In the genomic region with DNA sequence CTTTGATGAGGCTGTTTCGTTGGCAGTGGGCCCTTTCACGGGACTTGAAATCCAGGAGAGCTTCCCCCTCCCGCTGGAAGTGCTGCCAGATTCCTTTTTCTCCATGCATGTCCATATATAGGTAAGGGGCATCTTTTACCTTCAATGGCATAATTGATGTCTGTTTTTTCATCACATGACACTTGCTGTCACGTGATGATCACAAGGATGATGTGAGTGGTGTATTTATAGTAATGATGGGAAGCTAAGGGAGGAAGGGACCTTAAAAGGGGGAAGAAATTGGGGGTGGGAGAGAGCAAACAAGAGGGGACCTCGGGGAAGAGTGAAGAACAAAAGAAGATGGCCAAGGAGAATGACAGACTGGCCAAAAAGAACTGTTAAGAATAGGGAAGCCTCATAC, we compare ENCODE assay signal across 20 cellular contexts. TPM values are rescaled to one million over a fixed set of nuclear protein-coding genes. Genes with fewer than 3 reads are reported as not detected.
DNase-seq lines count a peak whose midpoint lies in the region; ATAC-seq, FAIRE-seq and TF ChIP-seq lines count a peak whose summit lies in the region.
"Had no signal": no experiment of that assay in that cellular context is flagged by ENCODE, and none has a peak within 500 bp of the region (broad histone marks: within the 10 kb centered on the region; RNA-seq: fewer than 3 reads in every experiment).

No MANE protein-coding gene starts in this region.

- no peaks in the 10 kb centered on the region for H4K20me1 ChIP-seq in GM12878 (ENCODE audit: control insufficient read depth, insufficient read depth)

- no peak for FAIRE-seq in GM12878 (lab: Jason Lieb, UNC)
- FAIRE-seq: A204.1, GM12891, GM19239, H54 had no signal

- intact Hi-C loops in GM12878 (cut with micrococcal nuclease; ENCODE audit: unreplicated experiment) (no loop called here), thyroid gland (cut with DNase I) (no loop called here)

- no peak for ATAC-seq in GM12878

- H3K4me1 ChIP-seq in GM12878 (ENCODE audit: control insufficient read depth, insufficient read depth, low read length) (no peaks in the 10 kb centered on the region), thyroid gland (peaks cover 8 to 9% of the 10 kb centered on the region in 2 donors)

- DNase-seq in ELF-1 (ENCODE audit: low read depth, low spot score) = peak; percentile 14
- no peak for DNase-seq in GM12878 (ENCODE audit: low read depth, low spot score)
- DNase-seq in thyroid gland = peak; percentile 14 to 16
- no peak for DNase-seq in germinal center (ENCODE audit: low spot score)
- no peak for DNase-seq in activated T-cell treated with anti-CD3 and anti-CD28 coated beads, Interleukin-2, amount 50 U/mL, for 48 hours
- DNase-seq in NCI-H187 treated with DMSO at 0.1 percent for 48 hours (lab: John Stamatoyannopoulos, UW) = no peak
- DNase-seq: AML-193; Calu3; CD4-positive, alpha-beta T cell; DMS79 treated with DMSO at 0.1 percent for 48 hours; GM23248; HCEC 1CT; KBM-7 had no signal

- H3K79me2 ChIP-seq in GM12878 (ENCODE audit: control insufficient read depth, insufficient read depth, low read length) = no peaks in the 10 kb centered on the region

- SMC1A ChIA-PET in GM12878 (lab: Charles Lee; ENCODE audit: uncharacterized antibody, unreplicated experiment) = interaction anchor here (0.5 kb wide), 1 partner anchor 119 kb away, joined by 3 read pairs; no protein-coding TSS in a partner anchor

- POLR2A ChIA-PET in GM12878 (lab: Charles Lee) = no interaction called here

- H3K4me2 ChIP-seq in GM12878 (ENCODE audit: control insufficient read depth, insufficient read depth) = no peak overlapping the region

- no TSS peak for BruUV-seq in GM12878 (replicated peaks; lab: Mats Ljungman, UMichigan)

- TF ChIP-seq EP300 in Ishikawa (IDR thresholded peaks at IDR 0.05; ENCODE audit: borderline replicate concordance) = no peak
- no peak for TF ChIP-seq EP300 in GM12878 (IDR thresholded peaks at IDR 0.05; ENCODE audit: borderline replicate concordance in 1 of 2, control insufficient read depth in 1 of 2, low read depth in 2 of 2, low read length in 2 of 2)

- in situ Hi-C loops in GM12878 (cut with MboI) = no loop called here

- no peak overlapping the region for H2AFZ ChIP-seq in GM12878 (ENCODE audit: control insufficient read depth, low read depth, low read length)
- H2AFZ ChIP-seq: GM23248 had no signal

- no peak overlapping the region for H3K9ac ChIP-seq in GM12878 (ENCODE audit: control insufficient read depth, insufficient read depth, low read length)
- H3K9ac ChIP-seq: GM23248 had no signal

- H3K4me3 ChIP-seq in GM12878 (no peak overlapping the region), thyroid gland (replicated peaks in 1 of 3) (no peak overlapping the region)
- H3K4me3 ChIP-seq: GM23248 had no signal

- H3K27ac ChIP-seq in GM12878 (ENCODE audit: control insufficient read depth, insufficient read depth) = no peak overlapping the region
- H3K27ac ChIP-seq in thyroid gland = no peak overlapping the region
- H3K27ac ChIP-seq: C4-2B, GM23248 had no signal

- no peaks in the 10 kb centered on the region; a peak in 1 of 4 replicates for H3K27me3 ChIP-seq in GM12878 (replicated peaks in 1 of 2; ENCODE audit: control insufficient read depth in 2 of 2, insufficient read depth in 2 of 2, low read length in 1 of 2)
- no peaks in the 10 kb centered on the region for H3K27me3 ChIP-seq in thyroid gland

- TF ChIP-seq RAD21 in Ishikawa (IDR thresholded peaks at IDR 0.05; ENCODE audit: low read depth) (no peak), GM12878 (IDR thresholded peaks at IDR 0.05; ENCODE audit: insufficient read depth, low read depth, low read length) (no peak)

- RAD21 ChIA-PET in GM12878 (lab: Charles Lee; ENCODE audit: unreplicated experiment) = no interaction called here

- CTCF ChIA-PET in GM12878 (lab: Yijun Ruan, JAX) = no interaction called here

- no peak for TF ChIP-seq POLR2A in GM12878 (IDR thresholded peaks at IDR 0.05; ENCODE audit: low read depth, low read length)
- TF ChIP-seq POLR2A in thyroid gland (IDR thresholded peaks at IDR 0.05) = no peak

- H3K9me3 ChIP-seq in GM12878 (replicated peaks; ENCODE audit: control insufficient read depth, insufficient read depth, low read length) (no peaks in the 10 kb centered on the region), thyroid gland (no peaks in the 10 kb centered on the region)

- TF ChIP-seq CTCF in GM12878 (IDR thresholded peaks at IDR 0.05 in 2 of 3, conservative IDR thresholded peaks at IDR 0.05 in 1 of 3; ENCODE audit: control insufficient read depth in 2 of 3, extremely low read depth in 1 of 3, insufficient read depth in 1 of 3, low read depth in 3 of 3, low read length in 3 of 3) (no peak), thyroid gland (IDR thresholded peaks at IDR 0.05) (no peak)

- H3K36me3 ChIP-seq in GM12878 (ENCODE audit: control insufficient read depth in 2 of 2, insufficient read depth in 2 of 2, low read length in 1 of 2) = no peaks in the 10 kb centered on the region
- H3K36me3 ChIP-seq in thyroid gland = no peaks in the 10 kb centered on the region

- WGBS in GM12878 (ENCODE audit: insufficient coverage, insufficient replicate concordance, low lambda C conversion rate, missing lambda C conversion rate) = 17% methylated on average over 5 of the region's 5 CpGs
- WGBS in thyroid gland, 2 donors = 40 to 46% methylated on average over 5 of the region's 5 CpGs

TF ChIP-seq in Ishikawa, 13 proteins besides CTCF, POLR2A, EP300 and RAD21 (continues in another document):
- TF ChIP-seq TCF12 (IDR thresholded peaks at IDR 0.05; ENCODE audit: low read depth) (no peak), YY1 (IDR thresholded peaks at IDR 0.05; ENCODE audit: low read depth) (no peak), TAF1 (IDR thresholded peaks at IDR 0.05; ENCODE audit: low read depth) (no peak)

TF ChIP-seq in GM12878, 131 proteins besides CTCF, POLR2A, EP300 and RAD21:
- no peak for TF ChIP-seq SPI1 (IDR thresholded peaks at IDR 0.05; ENCODE audit: borderline replicate concordance, insufficient read depth, low read depth, low read length)
- TF ChIP-seq IKZF1 (conservative IDR thresholded peaks at IDR 0.05) = no peak
- TF ChIP-seq RAD51 (IDR thresholded peaks at IDR 0.05) = peak; percentile 56; the same call in 1 of the 2 replicates

RNA-seq across cellular contexts. Expression of a gene that starts 11.3 kb away (rescaled TPM):
- total RNA-seq in GM12878 (2013; cell fraction: nucleolus; rRNA removed) = not detected in 2 replicates
- total RNA-seq in GM12878 (2014; rRNA removed) (not detected in 2 replicates), GM12878 (2014; rRNA removed; fragmentation: Illumina TruSeq; extraction: Trizol) (0.04 and 0.18 TPM in 2 replicates), GM12878 (2021) (0.05 TPM in 1 of 2 replicates, not detected in the other), thyroid gland (1 to 10 TPM; 2.3 to 9.6 (median 2.8) TPM)
- polyA plus RNA-seq in GM12878 (2011; ENCODE audit: low read depth) = not detected
- polyA plus RNA-seq in GM12878 (2011; rRNA removed) (not detected in 2 replicates), GM12878 (2014; fragmentation: Illumina TruSeq; extraction: Trizol) (0.03 and 0.06 TPM in 2 replicates), GM12878 (2014; fragmentation: Nextera tagmentation; extraction: Ambion mirVana) (under 1 TPM; 0.02 to 0.04 TPM), GM12878 (2014; rRNA removed) (0.01 TPM in 1 of 2 replicates, not detected in the other), GM12878 (2016; fragmentation: Nextera tagmentation; extraction: Ambion mirVana) (not detected)
- not detected in 2 replicates for polyA plus RNA-seq in GM12878 (2011; cell fraction: cytosol; rRNA removed)
- polyA plus RNA-seq in GM12878 (2011; cell fraction: nucleus; rRNA removed) = not detected in 2 replicates
- 0.04 TPM in 1 of 2 replicates, not detected in the other for polyA plus RNA-seq in GM12878 (2012)
- not detected in 2 replicates for polyA minus RNA-seq in GM12878 (2011; rRNA and poly(A)+ RNA removed)
- polyA minus RNA-seq in GM12878 (2011; cell fraction: cytosol; rRNA and poly(A)+ RNA removed) = not detected in 2 replicates
- not detected in 2 replicates for polyA minus RNA-seq in GM12878 (2011; cell fraction: nucleus; rRNA and poly(A)+ RNA removed)
- total RNA-seq: CD4-positive, alpha-beta T cell had no signal

RNA-seq across cellular contexts. Expression of a gene that starts 47.3 kb away (rescaled TPM):
- 0.66 and 1.2 TPM in 2 replicates for total RNA-seq in GM12878 (2013; cell fraction: nucleolus; rRNA removed)
- total RNA-seq in GM12878 (2014; rRNA removed) (0.28 TPM in 1 of 2 replicates, not detected in the other), GM12878 (2014; rRNA removed; fragmentation: Illumina TruSeq; extraction: Trizol) (0.04 TPM in 1 of 2 replicates, not detected in the other), GM12878 (2021) (not detected in 2 replicates), thyroid gland (10 to 100 TPM; 19.3 to 51.2 (median 27.0) TPM)
- polyA plus RNA-seq in GM12878 (2011; ENCODE audit: low read depth) = 0.76 TPM
- polyA plus RNA-seq in GM12878 (2011; rRNA removed) (0.39 and 0.46 TPM in 2 replicates), GM12878 (2014; fragmentation: Illumina TruSeq; extraction: Trizol) (0.09 and 0.40 TPM in 2 replicates), GM12878 (2014; fragmentation: Nextera tagmentation; extraction: Ambion mirVana) (under 1 TPM; 0.05 TPM), GM12878 (2014; rRNA removed) (0.15 and 0.16 TPM in 2 replicates), GM12878 (2016; fragmentation: Nextera tagmentation; extraction: Ambion mirVana) (under 1 TPM; 0.54 to 0.72 TPM)
- 0.12 and 0.15 TPM in 2 replicates for polyA plus RNA-seq in GM12878 (2011; cell fraction: cytosol; rRNA removed)
- 0.99 and 1.4 TPM in 2 replicates for polyA plus RNA-seq in GM12878 (2011; cell fraction: nucleus; rRNA removed)
- 0.53 and 0.72 TPM in 2 replicates for polyA plus RNA-seq in GM12878 (2012)
- 0.15 and 0.41 TPM in 2 replicates for polyA minus RNA-seq in GM12878 (2011; rRNA and poly(A)+ RNA removed)
- 2.7 TPM in 1 of 2 replicates, not detected in the other for polyA minus RNA-seq in GM12878 (2011; cell fraction: cytosol; rRNA and poly(A)+ RNA removed)
- 0.86 and 0.97 TPM in 2 replicates for polyA minus RNA-seq in GM12878 (2011; cell fraction: nucleus; rRNA and poly(A)+ RNA removed)
- total RNA-seq: CD4-positive, alpha-beta T cell; HT-29 had no signal

Comparison
In these comparisons a context has a peak if more than half of its experiments do, and no peak if none do; other contexts are left out.
1. DNase-seq: peak in ELF-1 (single experiment) and thyroid gland (2 of 2); none in GM12878 (single experiment), germinal center (single experiment), activated T-cell treated with anti-CD3 and anti-CD28 coated beads, Interleukin-2, amount 50 U/mL, for 48 hours (0 of 2) and NCI-H187 treated with DMSO at 0.1 percent for 48 hours (single experiment).
2. RNA of a gene that starts 47.3 kb away (total RNA-seq): 19.3 to 51.2 TPM in thyroid gland; 0.04 to 1.2 TPM in GM12878; every median in the first group is over 4 times any median in the second.